In the genomic region with DNA sequence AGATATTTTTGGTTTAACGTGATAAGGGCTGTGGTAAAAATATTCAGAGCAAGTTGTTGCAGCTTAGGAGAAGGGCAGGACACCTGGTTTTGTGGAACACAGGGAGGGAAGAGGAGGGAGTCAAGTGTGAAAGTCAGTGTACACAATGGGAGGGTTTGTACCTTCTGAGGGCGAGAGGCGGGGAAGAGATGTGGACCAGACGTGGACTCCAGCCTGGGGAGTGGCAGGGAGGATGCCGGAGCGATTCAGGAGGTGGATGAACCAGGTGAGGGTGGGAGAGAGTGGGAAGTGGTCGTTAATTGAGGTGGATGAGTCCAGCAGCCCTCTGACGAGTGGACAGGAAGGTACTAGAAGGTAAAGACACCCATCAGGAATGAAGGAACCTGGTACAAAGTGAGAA, we compare ENCODE assay signal across 23 cellular contexts.
"Had no signal": no experiment of that assay in that cellular context is flagged by ENCODE, and none has a peak within 500 bp of the region (broad histone marks: within the 10 kb centered on the region; RNA-seq: fewer than 3 reads in every experiment).

No MANE protein-coding gene starts in this region.

- ATAC-seq: activated T-cell treated with anti-CD3 and anti-CD28 coated beads, Interleukin-2, amount 50 U/mL, for 4 hours; stimulated activated naive CD8-positive, alpha-beta T cell treated with anti-CD3 and anti-CD28 coated beads, Interleukin-15, Interleukin-2, amounts not matched to agents 100 U/mL and 50 U/mL, for 24 hours; T-cell had no signal

- H3K36me3 ChIP-seq: ascending aorta, tibial artery, uterus had no signal

- H3K4me1 ChIP-seq: uterus had no signal

- H3K27ac ChIP-seq: ascending aorta, tibial artery, uterus had no signal

- H3K9me3 ChIP-seq: ascending aorta, tibial artery, uterus had no signal

- FAIRE-seq: islet of Langerhans had no signal

- DNase-seq: activated B cell treated with CpG ODN at 0.5 μM for 24 hours; activated CD4-positive, alpha-beta T cell treated with anti-CD3 and anti-CD28 coated beads for 48 hours; activated CD8-positive, alpha-beta memory T cell treated with anti-CD3 and anti-CD28 coated beads, Interleukin-2, amount 50 U/mL, for 4 hours; activated effector memory CD4-positive, alpha-beta T cell treated with Interleukin-2 at 50 U/mL for 16 hours; activated naive CD4-positive, alpha-beta T cell treated with anti-CD3 and anti-CD28 coated beads, Interleukin-2, amount 10 ng/mL, durations not matched to agents 7 days and 5 days; activated T-cell treated with anti-CD3 and anti-CD28 coated beads, Interleukin-2, amount 50 U/mL, for 4 hours; cortex of kidney; effector CD8-positive, alpha-beta T cell; foreskin fibroblast; glutamatergic neuron; hippocampal formation; nucleus accumbens; posterior cingulate gyrus; retina; stimulated activated CD4-positive, alpha-beta T cell treated with anti-CD3 and anti-CD28 coated beads, Interleukin-2, amount 100 ng/mL, for 24 hours; stimulated activated naive CD8-positive, alpha-beta T cell treated with anti-CD3 and anti-CD28 coated beads, Interleukin-15, Interleukin-2, amounts not matched to agents 100 U/mL and 50 U/mL, for 24 hours; substantia nigra; T-cell; tibial artery; uterus had no signal

- H3K4me3 ChIP-seq: ascending aorta, lung, tibial artery, uterus had no signal

- H3K27me3 ChIP-seq: ascending aorta, tibial artery, uterus had no signal
